Comparison of ENCODE assay signal across 18 cellular contexts in genomic region chr22:46119729-46120419, GRCh38. TPM values are rescaled to one million over a fixed set of nuclear protein-coding genes. Genes with fewer than 3 reads are reported as not detected.
DNase-seq lines count a peak whose midpoint lies in the region; ATAC-seq and TF ChIP-seq lines count a peak whose summit lies in the region.
"Had no signal": no experiment of that assay in that cellular context is flagged by ENCODE, and none has a peak within 500 bp of the region (broad histone marks: within the 10 kb centered on the region; RNA-seq: fewer than 3 reads in every experiment).

No MANE protein-coding gene starts in this region.

- H3K9ac ChIP-seq in GM23248, result peak overlapping the region; percentile 70

- no peaks in the 10 kb centered on the region for H3K79me2 ChIP-seq in GM23248 (ENCODE audit: insufficient read depth)

- H3K4me1 ChIP-seq in GM23248 (ENCODE audit: insufficient read depth), result peaks cover 18% of the 10 kb centered on the region
- H3K4me1 ChIP-seq in adrenal gland (replicated peaks in 1 of 2), result peaks cover 16 to 38% of the 10 kb centered on the region in 2 donors
- H3K4me1 ChIP-seq in cardiac muscle cell (ENCODE audit: low read depth), result no peaks in the 10 kb centered on the region

- no peak overlapping the region for H3K4me3 Mint-ChIP-seq in stimulated activated memory B cell treated with anti-CD40 and anti-IgM and Interleukin-4, amounts not matched to agents 10 μg/mL and 1 μg/mL and 100 μg/mL, for 72 hours
- H3K4me3 Mint-ChIP-seq: stimulated activated naive B cell treated with anti-CD40 and anti-IgM and Interleukin-4, amounts not matched to agents 10 μg/mL and 1 μg/mL and 100 μg/mL, for 72 hours had no signal

- H3K36me3 Mint-ChIP-seq in stimulated activated memory B cell treated with anti-CD40 and anti-IgM and Interleukin-4, amounts not matched to agents 10 μg/mL and 1 μg/mL and 100 μg/mL, for 72 hours, result no peaks in the 10 kb centered on the region

- no peak for ATAC-seq in stimulated activated memory B cell treated with anti-CD40 and anti-IgM and Interleukin-4, amounts not matched to agents 10 μg/mL and 1 μg/mL and 100 μg/mL, for 72 hours
- ATAC-seq: GM12878; left lobe of liver; stimulated activated naive B cell treated with anti-CD40 and anti-IgM and Interleukin-4, amounts not matched to agents 10 μg/mL and 1 μg/mL and 100 μg/mL, for 72 hours had no signal

- peak in 1 of 2 donors; percentile 37 for TF ChIP-seq POLR2A in adrenal gland (IDR thresholded peaks at IDR 0.05)

- peak overlapping the region; percentile 79 for H3K27ac ChIP-seq in GM23248
- H3K27ac ChIP-seq in adrenal gland, result peak overlapping the region in 4 of 5 donors; percentile 33 to 63 (median 48)
- H3K27ac ChIP-seq in cardiac muscle cell, result no peak overlapping the region
- H3K27ac ChIP-seq: neutrophil had no signal

- H3K27ac Mint-ChIP-seq in stimulated activated memory B cell treated with anti-CD40 and anti-IgM and Interleukin-4, amounts not matched to agents 10 μg/mL and 1 μg/mL and 100 μg/mL, for 72 hours, result no peak overlapping the region
- H3K27ac Mint-ChIP-seq: activated T-helper 2 cell treated with anti-CD3 and anti-CD28 coated beads, Interferon-gamma antibody, Interleukin-2, Interleukin-4, amounts not matched to agents 10 μg/mL and 5 μg/mL and 100 μg/mL, durations not matched to agents 14 hours and 24 hours and 36 hours; stimulated activated naive B cell treated with anti-CD40 and anti-IgM and Interleukin-4, amounts not matched to agents 10 μg/mL and 1 μg/mL and 100 μg/mL, for 72 hours had no signal

- H2AFZ ChIP-seq in GM23248, result 0 out of 2 replicates have a peak overlapping the region, but pooled peaks have one; percentile 39

- peak in 2 of 6 experiments; percentile 15 to 22 for TF ChIP-seq CTCF in adrenal gland (IDR thresholded peaks at IDR 0.05)
- peak; percentile 26 for TF ChIP-seq CTCF in cardiac muscle cell (IDR thresholded peaks at IDR 0.05; ENCODE audit: low read depth, low read length)

- H3K4me3 ChIP-seq in GM23248, result no peak overlapping the region
- H3K4me3 ChIP-seq in adrenal gland, result no peak overlapping the region
- H3K4me3 ChIP-seq in cardiac muscle cell, result no peak overlapping the region
- H3K4me3 ChIP-seq: GM12878 had no signal

- H3K9me2 ChIP-seq in GM23248 (ENCODE audit: insufficient read depth), result no peaks in the 10 kb centered on the region

- in situ Hi-C loops in GM23248 (cut with MboI), result loop anchor here (5.0 kb wide), 1 partner anchor 192 kb away; no protein-coding TSS in a partner anchor

- peaks cover 12% of the 10 kb centered on the region for H3K27me3 Mint-ChIP-seq in stimulated activated memory B cell treated with anti-CD40 and anti-IgM and Interleukin-4, amounts not matched to agents 10 μg/mL and 1 μg/mL and 100 μg/mL, for 72 hours
- H3K27me3 Mint-ChIP-seq: stimulated activated naive B cell treated with anti-CD40 and anti-IgM and Interleukin-4, amounts not matched to agents 10 μg/mL and 1 μg/mL and 100 μg/mL, for 72 hours had no signal

- peaks cover 9% of the 10 kb centered on the region for H3K4me1 Mint-ChIP-seq in stimulated activated memory B cell treated with anti-CD40 and anti-IgM and Interleukin-4, amounts not matched to agents 10 μg/mL and 1 μg/mL and 100 μg/mL, for 72 hours

- H3F3A ChIP-seq in GM23248 (ENCODE audit: insufficient read depth), result peaks cover 49% of the 10 kb centered on the region

- H3K27me3 ChIP-seq in GM23248 (replicated peaks; ENCODE audit: insufficient read depth) (no peaks in the 10 kb centered on the region), adrenal gland (no peaks in the 10 kb centered on the region), cardiac muscle cell (no peaks in the 10 kb centered on the region)

- 13 to 15% methylated on average over 23 of the region's 23 CpGs for WGBS in GM23248 (ENCODE audit: low coverage in 1 of 2, low lambda C conversion rate in 2 of 2, missing lambda C conversion rate in 2 of 2), 2 experiments
- 25 to 58% (median 43%) methylated on average over 13 to 23 of the region's 23 CpGs for whole genome bisulfite sequencing in adrenal gland, 4 donors

- no peaks in the 10 kb centered on the region for H4K20me1 ChIP-seq in GM23248 (ENCODE audit: insufficient read depth)

- H3K4me2 ChIP-seq in GM23248 (ENCODE audit: unreplicated experiment), result no peak overlapping the region

- H3K36me3 ChIP-seq in GM23248 (ENCODE audit: low read depth) (no peaks in the 10 kb centered on the region), adrenal gland (replicated peaks in 1 of 2) (no peaks in the 10 kb centered on the region), cardiac muscle cell (no peaks in the 10 kb centered on the region)
- H3K36me3 ChIP-seq: neutrophil had no signal

- peak; percentile 95 for DNase-seq in GM23248
- DNase-seq in adrenal gland, result peak; percentile 67 to 94 (median 76)
- peak in 1 of 2 donors; percentile 91 for DNase-seq in cardiac muscle cell (ENCODE audit: low read depth in 1 of 2, low spot score in 1 of 2)
- DNase-seq in stromal cell of bone marrow (ENCODE audit: low read depth), result peak; percentile 72
- DNase-seq in kidney tubule cell (ENCODE audit: low spot score), result no peak
- no peak for DNase-seq in GF-D8 (lab: John Stamatoyannopoulos, UW)
- DNase-seq: activated CD4-positive, alpha-beta T cell treated with anti-CD3 and anti-CD28 coated beads for 4 hours; glutamatergic neuron; NCI-H1105; NCI-H82; stimulated activated CD4-positive, alpha-beta T cell treated with anti-CD3 and anti-CD28 coated beads, Interleukin-1b, Interleukin-23, amount 100 ng/mL, for 48 hours; stimulated activated naive B cell treated with anti-CD40 and anti-IgM and Interleukin-4, amounts not matched to agents 10 μg/mL and 1 μg/mL and 100 μg/mL, for 72 hours; SW 1271 had no signal

- H3K9me3 ChIP-seq in GM23248 (ENCODE audit: low read depth), result no peaks in the 10 kb centered on the region
- no peaks in the 10 kb centered on the region for H3K9me3 ChIP-seq in adrenal gland (replicated peaks in 1 of 3)
- H3K9me3 ChIP-seq in cardiac muscle cell (ENCODE audit: low read depth), result no peaks in the 10 kb centered on the region
- H3K9me3 ChIP-seq: neutrophil had no signal

- H3K9me3 Mint-ChIP-seq in stimulated activated memory B cell treated with anti-CD40 and anti-IgM and Interleukin-4, amounts not matched to agents 10 μg/mL and 1 μg/mL and 100 μg/mL, for 72 hours, result no peaks in the 10 kb centered on the region
- H3K9me3 Mint-ChIP-seq: activated T-helper 2 cell treated with anti-CD3 and anti-CD28 coated beads, Interferon-gamma antibody, Interleukin-2, Interleukin-4, amounts not matched to agents 10 μg/mL and 5 μg/mL and 100 μg/mL, durations not matched to agents 14 hours and 24 hours and 36 hours; stimulated activated naive B cell treated with anti-CD40 and anti-IgM and Interleukin-4, amounts not matched to agents 10 μg/mL and 1 μg/mL and 100 μg/mL, for 72 hours had no signal

- intact Hi-C loops in adrenal gland (cut with DNase I), result loop anchor here (5.0 to 10.0 kb wide), 3 partner anchors 113 to 422 kb away; partner anchors contain the start of gene CDPF1 (in 1 of the 2)

RNA-seq across cellular contexts. Expression of gene PPARA, which starts 30.5 kb away (rescaled TPM):
- 10.9 and 14.4 TPM in 2 replicates for total RNA-seq in GM23248 (2014; rRNA removed; shearing (Covaris generic))
- polyA plus RNA-seq in GM23248 (2016; fragmentation: Nextera tagmentation; extraction: Ambion mirVana), result 8.4 and 8.7 TPM in 2 replicates
- total RNA-seq in adrenal gland, result 100 to 1,000 TPM in 1 of 8 donors, 10 to 100 TPM in 7; 27.6 to 208 (median 41.7) TPM
- 10 to 100 TPM in 1 of 3 donors, 1 to 10 TPM in 2; 5.1 to 17.0 (median 8.4) TPM for polyA plus RNA-seq in adrenal gland
- total RNA-seq in cardiac muscle cell, result 22.6 and 25.1 TPM in 2 replicates
- polyA plus RNA-seq in cardiac muscle cell, result 11.8 and 12.2 TPM in 2 replicates

Comparison
In these comparisons a context has a peak if more than half of its experiments do, and no peak if none do; other contexts are left out.
1. DNase-seq: peak in GM23248 (single experiment), adrenal gland (7 of 7) and stromal cell of bone marrow (single experiment); none in kidney tubule cell (single experiment) and GF-D8 (single experiment).